In genomic region chr10:125419831-125420230, GRCh38 we compare ENCODE assay signal across 8 cellular contexts.
"Had no signal": no experiment of that assay in that cellular context is flagged by ENCODE, and none has a peak within 500 bp of the region (broad histone marks: within the 10 kb centered on the region; RNA-seq: fewer than 3 reads in every experiment).

No MANE protein-coding gene starts in this region.

- ATAC-seq: GM23338 had no signal

- H3K4me1 Mint-ChIP-seq: GM23338, H9 had no signal

- H2AFZ ChIP-seq: GM23248, GM23338 had no signal

- H3K4me2 ChIP-seq: GM23338 had no signal

- H3K4me3 Mint-ChIP-seq: GM23338, H9, HFFc6 had no signal

- H3K27ac Mint-ChIP-seq: GM23338, HFFc6 had no signal

- DNase-seq: GM23248, GOT3, H7, H9, HCEC 1CT, HFFc6 had no signal

- H3K9me3 Mint-ChIP-seq: H9, HFFc6 had no signal

- H3K36me3 ChIP-seq: HAP-1 had no signal

- H3K4me3 ChIP-seq: GM23248, GM23338, HAP-1 had no signal

- H3K4me1 ChIP-seq: HAP-1 had no signal

- H3K9ac ChIP-seq: GM23248 had no signal

- H3K9me3 ChIP-seq: HAP-1 had no signal

- H3K27ac ChIP-seq: GM23248 had no signal
